Comparison of ENCODE assay signal across 8 cellular contexts in genomic region chr19:31448221-31448657, GRCh38.
DNase-seq lines count a peak whose midpoint lies in the region; ATAC-seq and TF ChIP-seq lines count a peak whose summit lies in the region.

No MANE protein-coding gene starts in this region.

- H3K36me3 ChIP-seq in Peyer's patch (no peaks in the 10 kb centered on the region), ovary (no peaks in the 10 kb centered on the region)
- H3K36me3 ChIP-seq in effector memory CD4-positive, alpha-beta T cell (ENCODE audit: control insufficient read depth, insufficient read depth, low read length), result no peaks in the 10 kb centered on the region

- ATAC-seq in HG02798 (IDR thresholded peaks at IDR 0.05; ENCODE audit: poor library complexity, unreplicated experiment), result no peak

- H3K4me3 ChIP-seq in Peyer's patch (no peak overlapping the region), foreskin fibroblast (ENCODE audit: low read depth in 1 of 2, low read length in 2 of 2) (no peak overlapping the region), ovary (no peak overlapping the region), coronary artery (no peak overlapping the region)
- H3K4me3 ChIP-seq in effector memory CD4-positive, alpha-beta T cell (ENCODE audit: insufficient read depth, low read depth, low read length, poor library complexity, severe bottlenecking), result no peak overlapping the region

- H3K27ac ChIP-seq in Peyer's patch, result peak overlapping the region in 2 of 4 donors; percentile 48 to 56
- no peak overlapping the region for H3K27ac ChIP-seq in ovary
- H3K27ac ChIP-seq in effector memory CD4-positive, alpha-beta T cell (ENCODE audit: insufficient read depth, low read length, poor library complexity, severe bottlenecking), result no peak overlapping the region
- H3K27ac ChIP-seq in coronary artery, result peak overlapping the region in 1 of 2 donors; percentile 37

- TF ChIP-seq CTCF in Peyer's patch (IDR thresholded peaks at IDR 0.05) (no peak), foreskin fibroblast (IDR thresholded peaks at IDR 0.05; ENCODE audit: low read depth, low read length) (no peak), ovary (IDR thresholded peaks at IDR 0.05) (no peak), coronary artery (IDR thresholded peaks at IDR 0.05) (no peak)

- DNase-seq in Caki2 (ENCODE audit: low read depth), result peak; percentile 52
- peak in 2 of 3 donors; percentile 53 to 60 for DNase-seq in Peyer's patch
- DNase-seq in foreskin fibroblast, result peak; percentile 82 to 95
- DNase-seq in ovary, result peak; percentile 40 to 65 (median 62)
- no peak for DNase-seq in effector memory CD4-positive, alpha-beta T cell
- no peak for DNase-seq in coronary artery (ENCODE audit: low spot score)
- DNase-seq in KBM-7, result no peak

- in situ Hi-C loops in Caki2 (cut with HindIII; ENCODE audit: low pct_unique_long_range_greater_than_20kb, low sequenced_read_pairs) (no loop called here), KBM-7 (cut with MboI; ENCODE audit: low pct_unique_long_range_greater_than_20kb, low sequenced_read_pairs) (no loop called here)

- intact Hi-C loops in ovary (cut with DNase I), result no loop called here

- H3K4me1 ChIP-seq in Peyer's patch, result no peaks in the 10 kb centered on the region
- H3K4me1 ChIP-seq in ovary (ENCODE audit: insufficient read depth), result peaks cover 3% of the 10 kb centered on the region
- no peaks in the 10 kb centered on the region for H3K4me1 ChIP-seq in effector memory CD4-positive, alpha-beta T cell (ENCODE audit: control insufficient read depth, insufficient read depth, low read length, poor library complexity, severe bottlenecking)

- H3K9me3 ChIP-seq in Peyer's patch, result no peaks in the 10 kb centered on the region
- H3K9me3 ChIP-seq in ovary, result no peaks in the 10 kb centered on the region
- no peaks in the 10 kb centered on the region for H3K9me3 ChIP-seq in effector memory CD4-positive, alpha-beta T cell (ENCODE audit: control insufficient read depth, low read length)

- TF ChIP-seq POLR2A in Peyer's patch (IDR thresholded peaks at IDR 0.05) (no peak), ovary (IDR thresholded peaks at IDR 0.05) (no peak)

- no peaks in the 10 kb centered on the region for H3K27me3 ChIP-seq in Peyer's patch
- H3K27me3 ChIP-seq in ovary, result no peaks in the 10 kb centered on the region
- H3K27me3 ChIP-seq in effector memory CD4-positive, alpha-beta T cell (replicated peaks; ENCODE audit: control insufficient read depth, insufficient read depth, low read length, poor library complexity, severe bottlenecking), result no peaks in the 10 kb centered on the region

- 28 to 45% (median 43%) methylated on average over 7 of the region's 7 CpGs for WGBS in ovary, 3 donors

- no peak for TF ChIP-seq EP300 in ovary (IDR thresholded peaks at IDR 0.05)

Comparison
In these comparisons a context has a peak if more than half of its experiments do, and no peak if none do; other contexts are left out.
1. DNase-seq: peak in Caki2 (single experiment), Peyer's patch (2 of 3), foreskin fibroblast (2 of 2) and ovary (5 of 5); none in effector memory CD4-positive, alpha-beta T cell (0 of 3), coronary artery (single experiment) and KBM-7 (single experiment).